16 cellular contexts compared by ENCODE assay signal in genomic region chr1:41363632-41364320, GRCh38. TPM values are rescaled to one million over a fixed set of nuclear protein-coding genes. Genes with fewer than 3 reads are reported as not detected.
A peak's percentile ranks its signal among the peaks of the same experiment; 100 is the strongest.
DNase-seq lines count a peak whose midpoint lies in the region; TF ChIP-seq lines count a peak whose summit lies in the region.
"Had no signal": no experiment of that assay in that cellular context is flagged by ENCODE, and none has a peak within 500 bp of the region (broad histone marks: within the 10 kb centered on the region; RNA-seq: fewer than 3 reads in every experiment).

No MANE protein-coding gene starts in this region.

- peak overlapping the region in 3 of 4 donors; percentile 13 to 72 (median 58) for H3K4me3 Mint-ChIP-seq in IgD-negative memory B cell
- no peak overlapping the region for H3K4me3 Mint-ChIP-seq in MCF 10A (ENCODE audit: unreplicated experiment)
- H3K4me3 Mint-ChIP-seq: activated naive CD8-positive, alpha-beta T cell treated with anti-CD3 and anti-CD28 coated beads, Interleukin-2, amount 10 ng/mL, durations not matched to agents 7 days and 5 days had no signal

- no peaks in the 10 kb centered on the region for H3K79me2 ChIP-seq in MM.1S (ENCODE audit: low read length)

- 0 out of 2 replicates have a peak overlapping the region, but pooled peaks have one; percentile 1 for H3K4me3 ChIP-seq in iPS-20b (ENCODE audit: low read length)
- H3K4me3 ChIP-seq in MM.1S (ENCODE audit: low read length) = no peak overlapping the region
- H3K4me3 ChIP-seq: testis had no signal

- CTCF ChIA-PET in MCF 10A (lab: Yijun Ruan, JAX) = interaction anchor here (0.5 kb wide), 1 partner anchor 30 kb away, joined by 3 read pairs; no protein-coding TSS in a partner anchor

- H2AFZ ChIP-seq in MM.1S (ENCODE audit: low read length) = no peak overlapping the region

- H3K27ac Mint-ChIP-seq in IgD-negative memory B cell = peak overlapping the region in 2 of 3 donors; percentile 11 to 46
- H3K27ac Mint-ChIP-seq in MCF 10A (ENCODE audit: low read depth, unreplicated experiment) = no peak overlapping the region
- H3K27ac Mint-ChIP-seq: activated naive CD8-positive, alpha-beta T cell treated with anti-CD3 and anti-CD28 coated beads, Interleukin-2, amount 10 ng/mL, durations not matched to agents 7 days and 5 days had no signal

- H3K4me1 ChIP-seq in iPS-20b (ENCODE audit: insufficient read depth, low read length) (peaks cover 22% of the 10 kb centered on the region), MM.1S (ENCODE audit: low read length) (peaks cover 5% of the 10 kb centered on the region)

- H3K36me3 Mint-ChIP-seq in IgD-negative memory B cell (peaks cover 4% of the 10 kb centered on the region), MCF 10A (ENCODE audit: insufficient read depth, unreplicated experiment) (peaks cover 5% of the 10 kb centered on the region)
- H3K36me3 Mint-ChIP-seq: activated naive CD8-positive, alpha-beta T cell treated with anti-CD3 and anti-CD28 coated beads, Interleukin-2, amount 10 ng/mL, durations not matched to agents 7 days and 5 days had no signal

- H3K4me1 Mint-ChIP-seq in IgD-negative memory B cell = peaks cover 0 to 6% (median 4%) of the 10 kb centered on the region in 3 donors
- H3K4me1 Mint-ChIP-seq in MCF 10A (ENCODE audit: insufficient read depth, unreplicated experiment) = peaks cover 23% of the 10 kb centered on the region
- H3K4me1 Mint-ChIP-seq: activated naive CD8-positive, alpha-beta T cell treated with anti-CD3 and anti-CD28 coated beads, Interleukin-2, amount 10 ng/mL, durations not matched to agents 7 days and 5 days had no signal

- no peak overlapping the region for H3K9ac ChIP-seq in iPS-20b (ENCODE audit: low read depth, low read length)
- H3K9ac ChIP-seq in MM.1S (ENCODE audit: low read length) = no peak overlapping the region

- H3K36me3 ChIP-seq in iPS-20b (ENCODE audit: insufficient read depth, low read depth, low read length) (no peaks in the 10 kb centered on the region), MM.1S (replicated peaks; ENCODE audit: insufficient read depth, low read length) (no peaks in the 10 kb centered on the region)

- H3K27me3 ChIP-seq in iPS-20b (ENCODE audit: insufficient read depth, low read length) (peaks cover 87% of the 10 kb centered on the region), MM.1S (replicated peaks; ENCODE audit: insufficient read depth, low read length) (peaks cover 52% of the 10 kb centered on the region)
- H3K27me3 ChIP-seq: testis had no signal

- H3K4me2 ChIP-seq in MM.1S (ENCODE audit: low read depth, low read length) = no peak overlapping the region

- DNase-seq in DMS53 (lab: John Stamatoyannopoulos, UW) (peak; percentile 30), DMS53 treated with DMSO at 0.1 percent for 48 hours (lab: John Stamatoyannopoulos, UW; ENCODE audit: unreplicated experiment) (no peak), retina (peak; percentile 7), MCF 10A (ENCODE audit: unreplicated experiment) (no peak), MM.1S (no peak)
- DNase-seq in stimulated activated naive CD4-positive, alpha-beta T cell (lab: John Stamatoyannopoulos, UW) = no peak
- DNase-seq: activated CD4-positive, alpha-beta T cell treated with anti-CD3 and anti-CD28 coated beads for 48 hours; activated naive CD8-positive, alpha-beta T cell treated with anti-CD3 and anti-CD28 coated beads, Interleukin-2, amount 10 ng/mL, durations not matched to agents 7 days and 5 days; NCI-H1436; SHP77; stimulated activated CD8-positive, alpha-beta memory T cell treated with anti-CD3 and anti-CD28 coated beads, Interleukin-4, amount 100 ng/mL, for 48 hours; testis had no signal

- H3K9me3 ChIP-seq in iPS-20b (ENCODE audit: insufficient read depth, low read depth, low read length) (no peaks in the 10 kb centered on the region), MM.1S (replicated peaks; ENCODE audit: insufficient read depth, low read length) (no peaks in the 10 kb centered on the region)
- H3K9me3 ChIP-seq: testis had no signal

- H3K9me3 Mint-ChIP-seq in IgD-negative memory B cell = no peaks in the 10 kb centered on the region
- no peaks in the 10 kb centered on the region for H3K9me3 Mint-ChIP-seq in MCF 10A (ENCODE audit: unreplicated experiment)
- H3K9me3 Mint-ChIP-seq: activated naive CD8-positive, alpha-beta T cell treated with anti-CD3 and anti-CD28 coated beads, Interleukin-2, amount 10 ng/mL, durations not matched to agents 7 days and 5 days; effector memory CD8-positive, alpha-beta T cell had no signal

- intact Hi-C loops in MCF 10A (cut with micrococcal nuclease) = no loop called here

- BruUV-seq in MCF 10A (replicated peaks; lab: Mats Ljungman, UMichigan) = no TSS peak

- H3K27me3 Mint-ChIP-seq in IgD-negative memory B cell = peaks cover 37% of the 10 kb centered on the region
- peaks cover 25% of the 10 kb centered on the region for H3K27me3 Mint-ChIP-seq in MCF 10A (ENCODE audit: insufficient read depth, unreplicated experiment)

- H3F3A ChIP-seq in MM.1S (ENCODE audit: insufficient read depth, low read length) = no peaks in the 10 kb centered on the region

- H3K27ac ChIP-seq in iPS-20b (ENCODE audit: low read length) (no peak overlapping the region), MM.1S (ENCODE audit: low read length) (no peak overlapping the region)
- H3K27ac ChIP-seq: HL-60, testis had no signal

- no peak for TF ChIP-seq CTCF in MCF 10A (IDR thresholded peaks at IDR 0.05; ENCODE audit: unreplicated experiment)
- no peak for TF ChIP-seq CTCF in MM.1S (IDR thresholded peaks at IDR 0.05; ENCODE audit: low read length)

- no peaks in the 10 kb centered on the region for H4K20me1 ChIP-seq in MM.1S (ENCODE audit: insufficient read depth, low read length)

- H3K9me2 ChIP-seq in MM.1S (replicated peaks; ENCODE audit: insufficient read depth, low read length) = no peaks in the 10 kb centered on the region

- POLR2A ChIA-PET in MCF 10A (lab: Yijun Ruan, JAX) = interaction anchor here (0.7 kb wide), 1 partner anchor 51 kb away, joined by 3 read pairs; no protein-coding TSS in a partner anchor

RNA-seq across cellular contexts. Expression of gene FOXO6, which starts 2.5 kb away (rescaled TPM):
- not detected for polyA plus RNA-seq in IgD-negative memory B cell
- total RNA-seq in MCF 10A (2022) = 0.22 and 0.28 TPM in 2 replicates
- total RNA-seq: activated naive CD8-positive, alpha-beta T cell treated with anti-CD3 and anti-CD28 coated beads, Interleukin-2, amount 10 ng/mL, durations not matched to agents 7 days and 5 days had no signal

Comparison
In these comparisons a context has a peak if more than half of its experiments do, and no peak if none do; other contexts are left out.
1. DNase-seq: peak in DMS53 (single experiment) and retina (single experiment); none in DMS53 treated with DMSO at 0.1 percent for 48 hours (single experiment), MCF 10A (single experiment), MM.1S (single experiment) and stimulated activated naive CD4-positive, alpha-beta T cell (0 of 6).